ENCODE assay signal across 12 cellular contexts in the genomic region with DNA sequence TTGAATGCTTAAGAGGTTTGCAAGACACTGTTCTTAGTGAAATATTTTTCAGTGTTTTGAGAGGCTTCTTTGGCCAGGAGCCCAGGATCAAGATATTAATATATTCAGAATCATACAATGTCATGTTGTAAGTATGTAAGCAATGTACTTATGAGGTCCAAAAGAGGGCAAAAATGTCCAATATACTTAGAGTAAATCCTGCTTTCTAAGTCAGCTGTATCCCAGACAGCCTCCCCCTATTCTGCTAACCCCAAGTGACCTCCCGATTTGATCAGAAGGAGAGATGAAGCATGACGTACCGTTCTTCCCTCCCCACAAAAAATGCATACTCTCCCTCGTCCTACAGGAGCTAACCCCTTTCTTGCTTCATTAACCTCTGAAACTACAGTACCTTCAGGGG.
DNase-seq lines count a peak whose midpoint lies in the region; ATAC-seq and TF ChIP-seq lines count a peak whose summit lies in the region.
"Had no signal": no experiment of that assay in that cellular context is flagged by ENCODE, and none has a peak within 500 bp of the region (broad histone marks: within the 10 kb centered on the region; RNA-seq: fewer than 3 reads in every experiment).

No MANE protein-coding gene starts in this region.

- peak overlapping the region; percentile 19 for H3K27ac Mint-ChIP-seq in activated CD4-positive, alpha-beta T cell treated with anti-CD3 and anti-CD28 coated beads, Interleukin-2, amount 10 ng/mL, durations not matched to agents 7 days and 5 days

- no peaks in the 10 kb centered on the region for H3K27me3 Mint-ChIP-seq in activated CD4-positive, alpha-beta T cell treated with anti-CD3 and anti-CD28 coated beads, Interleukin-2, amount 10 ng/mL, durations not matched to agents 7 days and 5 days

- H3K27ac ChIP-seq in esophagus squamous epithelium: peak overlapping the region in 3 of 4 donors; percentile 19 to 56 (median 45)
- peak overlapping the region; percentile 9 to 53 for H3K27ac ChIP-seq in uterus
- H3K27ac ChIP-seq in tibial nerve: peak overlapping the region in 2 of 4 donors; percentile 4 to 8
- H3K27ac ChIP-seq: 22Rv1 had no signal

- CTCF ChIA-PET in activated CD4-positive, alpha-beta T cell treated with anti-CD3 and anti-CD28 coated beads, Interleukin-2, amount 10 ng/mL, durations not matched to agents 7 days and 5 days (lab: Charles Lee): interaction anchor here (1.2 to 1.3 kb wide), 2 partner anchors 117 to 120 kb away, joined by 3 to 4 read pairs; no protein-coding TSS in a partner anchor

- H3K27me3 ChIP-seq in esophagus squamous epithelium (no peaks in the 10 kb centered on the region), uterus (no peaks in the 10 kb centered on the region), tibial nerve (no peaks in the 10 kb centered on the region)

- H3K4me3 ChIP-seq in esophagus squamous epithelium (no peak overlapping the region), uterus (no peak overlapping the region), tibial nerve (no peak overlapping the region)

- H3K4me1 ChIP-seq in esophagus squamous epithelium (peaks cover 0 to 24% (median 2%) of the 10 kb centered on the region in 3 donors), uterus (no peaks in the 10 kb centered on the region), tibial nerve (peaks cover 0 to 17% (median 5%) of the 10 kb centered on the region in 4 donors)

- POLR2A ChIA-PET in activated CD4-positive, alpha-beta T cell treated with anti-CD3 and anti-CD28 coated beads, Interleukin-2, amount 10 ng/mL, durations not matched to agents 7 days and 5 days (lab: Charles Lee): no interaction called here

- peaks cover 0 to 79% (median 10%) of the 10 kb centered on the region in 3 donors for H3K36me3 ChIP-seq in esophagus squamous epithelium
- no peaks in the 10 kb centered on the region for H3K36me3 ChIP-seq in uterus
- H3K36me3 ChIP-seq in tibial nerve: peaks cover 2 to 38% (median 4%) of the 10 kb centered on the region in 3 donors

- H3K4me1 Mint-ChIP-seq in activated CD4-positive, alpha-beta T cell treated with anti-CD3 and anti-CD28 coated beads, Interleukin-2, amount 10 ng/mL, durations not matched to agents 7 days and 5 days: no peaks in the 10 kb centered on the region

- WGBS in esophagus squamous epithelium, 2 donors: 63 to 68% methylated on average over 4 of the region's 4 CpGs
- 25 to 35% methylated on average over 4 of the region's 4 CpGs for WGBS in tibial nerve, 2 donors

- DNase-seq in activated CD4-positive, alpha-beta T cell treated with anti-CD3 and anti-CD28 coated beads, Interleukin-2, amount 10 ng/mL, durations not matched to agents 7 days and 5 days: no peak
- no peak for DNase-seq in activated CD4-positive, alpha-beta T cell treated with anti-CD3 and anti-CD28 coated beads for 1 hour
- DNase-seq in esophagus squamous epithelium (lab: John Stamatoyannopoulos, UW): no peak
- peak; percentile 50 for DNase-seq in myocyte (ENCODE audit: low read depth)
- no peak for DNase-seq in uterus
- no peak for DNase-seq in NCI-H526 (lab: John Stamatoyannopoulos, UW)
- no peak for DNase-seq in tibial nerve (ENCODE audit: low spot score in 2 of 2)
- DNase-seq: activated CD8-positive, alpha-beta memory T cell treated with anti-CD3 and anti-CD28 coated beads, Interleukin-2, amount 50 U/mL, for 4 hours; stimulated activated naive CD4-positive, alpha-beta T cell had no signal

- TF ChIP-seq CTCF in esophagus squamous epithelium (IDR thresholded peaks at IDR 0.05) (no peak), uterus (IDR thresholded peaks at IDR 0.05) (no peak), tibial nerve (IDR thresholded peaks at IDR 0.05) (no peak)

- no peak for ATAC-seq in HG03045 (IDR thresholded peaks at IDR 0.05; ENCODE audit: unreplicated experiment)
- ATAC-seq: Panc1 had no signal

- H3K9me3 Mint-ChIP-seq in activated CD4-positive, alpha-beta T cell treated with anti-CD3 and anti-CD28 coated beads, Interleukin-2, amount 10 ng/mL, durations not matched to agents 7 days and 5 days: no peaks in the 10 kb centered on the region

- no peak for TF ChIP-seq EP300 in tibial nerve (IDR thresholded peaks at IDR 0.05)

- peaks cover 26% of the 10 kb centered on the region for H3K36me3 Mint-ChIP-seq in activated CD4-positive, alpha-beta T cell treated with anti-CD3 and anti-CD28 coated beads, Interleukin-2, amount 10 ng/mL, durations not matched to agents 7 days and 5 days (ENCODE audit: low read depth)

- no peak for TF ChIP-seq POLR2A in esophagus squamous epithelium (IDR thresholded peaks at IDR 0.05)
- no peak for TF ChIP-seq POLR2A in uterus (IDR thresholded peaks at IDR 0.05)
- no peak for TF ChIP-seq POLR2A in tibial nerve (IDR thresholded peaks at IDR 0.05)

- H3K4me3 Mint-ChIP-seq in activated CD4-positive, alpha-beta T cell treated with anti-CD3 and anti-CD28 coated beads, Interleukin-2, amount 10 ng/mL, durations not matched to agents 7 days and 5 days: no peak overlapping the region

- intact Hi-C loops in esophagus squamous epithelium (cut with DNase I): no loop called here
- intact Hi-C loops in uterus (cut with DNase I; ENCODE audit: low total_unique reads): loop anchor here (10.0 kb wide), 1 partner anchor 119 kb away; no protein-coding TSS in a partner anchor

- H3K9me3 ChIP-seq in esophagus squamous epithelium (no peaks in the 10 kb centered on the region), uterus (no peaks in the 10 kb centered on the region), tibial nerve (no peaks in the 10 kb centered on the region)
